ENCODE assay signal across 8 cellular contexts in the genomic region with DNA sequence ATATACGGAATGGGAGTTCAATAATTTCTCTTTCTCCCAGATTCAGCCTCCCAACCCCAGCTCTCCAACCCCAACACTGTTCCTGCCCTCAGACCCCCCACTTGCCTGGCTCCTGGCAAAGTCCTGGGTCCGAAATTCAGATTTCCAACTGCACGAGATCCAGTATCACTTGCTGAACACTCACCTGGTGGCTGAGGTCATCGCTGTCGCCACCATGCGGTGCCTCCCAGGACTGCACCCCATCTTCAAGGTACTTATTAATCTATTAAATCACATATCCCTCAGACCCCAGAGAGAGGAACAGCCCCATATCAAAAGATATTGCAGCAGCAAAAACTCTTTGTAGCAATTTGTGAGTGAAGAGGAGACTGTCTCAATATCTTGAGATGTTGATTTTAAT. TPM values are rescaled to one million over a fixed set of nuclear protein-coding genes. Genes with fewer than 3 reads are reported as not detected.
A peak's percentile ranks its signal among the peaks of the same experiment; 100 is the strongest.
DNase-seq lines count a peak whose midpoint lies in the region; ATAC-seq and TF ChIP-seq lines count a peak whose summit lies in the region.

No MANE protein-coding gene starts in this region.

- H3K36me3 Mint-ChIP-seq in neural progenitor cell = peaks cover 12% of the 10 kb centered on the region

- H3K27me3 Mint-ChIP-seq in neural progenitor cell (ENCODE audit: insufficient read depth, low read depth) = peaks cover 2% of the 10 kb centered on the region

- peaks cover 2% of the 10 kb centered on the region for H3K4me1 Mint-ChIP-seq in neural progenitor cell

- dilution Hi-C loops in mammary epithelial cell (cut with HindIII; ENCODE audit: low sequenced_read_pairs) = loop anchor here (5.0 kb wide), 1 partner anchor 84 kb away; no protein-coding TSS in a partner anchor

- H3K36me3 ChIP-seq in mammary epithelial cell (ENCODE audit: insufficient read depth, low read length) (peaks cover 3% of the 10 kb centered on the region), neural progenitor cell (no peaks in the 10 kb centered on the region)

- no peak overlapping the region for H3K4me2 ChIP-seq in mammary epithelial cell (ENCODE audit: insufficient read depth, low read depth, low read length)
- H3K4me2 ChIP-seq in neural progenitor cell = no peak overlapping the region

- CTCF ChIA-PET in mammary epithelial cell (lab: Charles Lee; ENCODE audit: low non-redundant PET) = no interaction called here

- no peak for ATAC-seq in HG03108 (IDR thresholded peaks at IDR 0.05; ENCODE audit: unreplicated experiment)
- ATAC-seq in GM21825 (IDR thresholded peaks at IDR 0.05; ENCODE audit: unreplicated experiment) = no peak
- no peak for ATAC-seq in HG02938 (IDR thresholded peaks at IDR 0.05; ENCODE audit: unreplicated experiment)

- no peak overlapping the region for H3K4me3 Mint-ChIP-seq in neural progenitor cell

- peaks cover 6% of the 10 kb centered on the region for H3K79me2 ChIP-seq in mammary epithelial cell (ENCODE audit: insufficient read depth, low read length)
- no peaks in the 10 kb centered on the region for H3K79me2 ChIP-seq in neural progenitor cell (ENCODE audit: low read depth)

- no peaks in the 10 kb centered on the region for H4K20me1 ChIP-seq in mammary epithelial cell (ENCODE audit: insufficient read depth, low read length)
- H4K20me1 ChIP-seq in neural progenitor cell (ENCODE audit: low read depth) = peaks cover 8% of the 10 kb centered on the region

- H3K27ac ChIP-seq in mammary epithelial cell (ENCODE audit: insufficient read depth, low read depth, low read length) (no peak overlapping the region), neural progenitor cell (no peak overlapping the region)

- peak; percentile 58 to 60 for TF ChIP-seq CTCF in mammary epithelial cell (conservative IDR thresholded peaks at IDR 0.05 in 1 of 2, IDR thresholded peaks at IDR 0.05 in 1 of 2; ENCODE audit: extremely low read depth in 1 of 2, insufficient read depth in 1 of 2, low read depth in 1 of 2, low read length in 2 of 2)
- peak; percentile 75 for TF ChIP-seq CTCF in neural progenitor cell (IDR thresholded peaks at IDR 0.05)

- H3F3A ChIP-seq in neural progenitor cell (ENCODE audit: low read depth) = peaks cover 26% of the 10 kb centered on the region

- DNase-seq in Daoy (ENCODE audit: low read depth) (peak; percentile 54), OCI-M1 (lab: John Stamatoyannopoulos, UW) (peak; percentile 63), mammary epithelial cell (no peak), neural progenitor cell (ENCODE audit: low spot score) (peak; percentile 52), NCI-H510A treated with DMSO at 0.1 percent for 48 hours (lab: John Stamatoyannopoulos, UW) (no peak)

- no peak overlapping the region for H3K4me3 ChIP-seq in mammary epithelial cell (replicated peaks in 1 of 3; ENCODE audit: insufficient read depth in 1 of 3, low read depth in 2 of 3, low read length in 3 of 3)
- H3K4me3 ChIP-seq in neural progenitor cell = no peak overlapping the region

- H3K9me3 Mint-ChIP-seq in neural progenitor cell = no peaks in the 10 kb centered on the region

- no peak overlapping the region for H2AFZ ChIP-seq in mammary epithelial cell (ENCODE audit: low read depth, low read length)
- no peak overlapping the region for H2AFZ ChIP-seq in neural progenitor cell (replicated peaks)

- in situ Hi-C loops in mammary epithelial cell (cut with MboI; ENCODE audit: low sequenced_read_pairs in 2 of 2) = loop anchor here (25.0 kb wide), 2 partner anchors 514 to 539 kb away; no protein-coding TSS in a partner anchor

- H3K9ac ChIP-seq in mammary epithelial cell (ENCODE audit: insufficient read depth, low read length) (no peak overlapping the region), neural progenitor cell (no peak overlapping the region)

- no peaks in the 10 kb centered on the region for H3K4me1 ChIP-seq in mammary epithelial cell (ENCODE audit: insufficient read depth, low read length)
- H3K4me1 ChIP-seq in neural progenitor cell = no peaks in the 10 kb centered on the region

- H3K27me3 ChIP-seq in mammary epithelial cell (ENCODE audit: insufficient read depth, low read length) (no peaks in the 10 kb centered on the region), neural progenitor cell (peaks cover 7% of the 10 kb centered on the region)

- 61% methylated on average over 5 of the region's 6 CpGs for WGBS in mammary epithelial cell (ENCODE audit: low coverage, missing lambda C conversion rate)

- BruUV-seq in mammary epithelial cell (replicated peaks; lab: Mats Ljungman, UMichigan) = no TSS peak

- intact Hi-C loops in mammary epithelial cell (cut with micrococcal nuclease) = loop anchor here (1.0 kb wide), 2 partner anchors 158 to 335 kb away; no protein-coding TSS in a partner anchor

- no peaks in the 10 kb centered on the region for H3K9me3 ChIP-seq in mammary epithelial cell (replicated peaks; ENCODE audit: insufficient read depth, low read length)
- H3K9me3 ChIP-seq in neural progenitor cell (ENCODE audit: low read depth) = no peaks in the 10 kb centered on the region

- H3K27ac Mint-ChIP-seq in neural progenitor cell = no peak overlapping the region

RNA-seq across cellular contexts. Expression of gene ALOX12, which starts 5.7 kb away (rescaled TPM):
- not detected in 2 replicates for total RNA-seq in Daoy (2014; rRNA removed; shearing (Covaris generic))
- total RNA-seq in mammary epithelial cell (not detected), neural progenitor cell (ENCODE audit: low replicate concordance) (0.21 and 0.40 TPM in 2 replicates)
- 0.53 TPM for polyA plus RNA-seq in mammary epithelial cell
- 3.7 TPM for polyA minus RNA-seq in mammary epithelial cell

RNA-seq across cellular contexts. Expression of gene RNASEK, which starts 10.9 kb away (rescaled TPM):
- 72.7 and 82.3 TPM in 2 replicates for total RNA-seq in Daoy (2014; rRNA removed; shearing (Covaris generic))
- total RNA-seq in mammary epithelial cell (100 to 1,000 TPM in 1 of 2 donors, 10 to 100 TPM in 1; 46.0 to 180 TPM), neural progenitor cell (ENCODE audit: low replicate concordance) (104 and 137 TPM in 2 replicates)
- polyA plus RNA-seq in mammary epithelial cell = 187 TPM
- polyA minus RNA-seq in mammary epithelial cell = 404 TPM

RNA-seq across cellular contexts. Expression of gene BCL6B, which starts 21.3 kb away (rescaled TPM):
- total RNA-seq in Daoy (2014; rRNA removed; shearing (Covaris generic)) = not detected in 2 replicates
- total RNA-seq in mammary epithelial cell (not detected), neural progenitor cell (ENCODE audit: low replicate concordance) (3.8 and 5.3 TPM in 2 replicates)
- not detected for polyA plus RNA-seq in mammary epithelial cell
- not detected for polyA minus RNA-seq in mammary epithelial cell

RNA-seq across cellular contexts. Expression of gene SLC16A13, which starts 34.3 kb away (rescaled TPM):
- total RNA-seq in Daoy (2014; rRNA removed; shearing (Covaris generic)) = 0.34 TPM in 1 of 2 replicates, not detected in the other
- total RNA-seq in mammary epithelial cell (10 to 100 TPM in 1 of 2 donors, 1 to 10 TPM in 1; 2.7 to 11.9 TPM), neural progenitor cell (ENCODE audit: low replicate concordance) (1.4 TPM in 1 of 2 replicates, not detected in the other)
- polyA plus RNA-seq in mammary epithelial cell = 10.1 TPM
- polyA minus RNA-seq in mammary epithelial cell = 12.4 TPM

RNA-seq across cellular contexts. Expression of gene SLC16A11, which starts 42.3 kb away (rescaled TPM):
- not detected in 2 replicates for total RNA-seq in Daoy (2014; rRNA removed; shearing (Covaris generic))
- total RNA-seq in mammary epithelial cell = not detected
- not detected for polyA plus RNA-seq in mammary epithelial cell
- polyA minus RNA-seq in mammary epithelial cell = not detected
- not detected in 2 replicates for total RNA-seq in neural progenitor cell (ENCODE audit: low replicate concordance)

Comparison
In these comparisons a context has a peak if more than half of its experiments do, and no peak if none do; other contexts are left out.
1. DNase-seq: peak in Daoy (single experiment), OCI-M1 (single experiment) and neural progenitor cell (single experiment); none in mammary epithelial cell (single experiment) and NCI-H510A treated with DMSO at 0.1 percent for 48 hours (single experiment).